Comparison of ENCODE assay signal across 1 cellular context in genomic region chr6:99114769-99115406, GRCh38.
TF ChIP-seq lines count a peak whose summit lies in the region.

No MANE protein-coding gene starts in this region.

TF ChIP-seq in GM12878, 131 proteins besides CTCF, POLR2A, EP300 and RAD21 (continued from another document):
- TF ChIP-seq SKIL (IDR thresholded peaks at IDR 0.05; ENCODE audit: low read depth, poor library complexity, severe bottlenecking): no peak
- 0 out of 2 replicates have a peak, but pooled peaks have one; percentile 5 for TF ChIP-seq RUNX3 (IDR thresholded peaks at IDR 0.05; ENCODE audit: low read length)
- 0 out of 2 replicates have a peak, but pooled peaks have one; percentile 13 for TF ChIP-seq PKNOX1 (IDR thresholded peaks at IDR 0.05)
- no peak for TF ChIP-seq KLF5 (IDR thresholded peaks at IDR 0.05; ENCODE audit: partially characterized antibody)
- TF ChIP-seq ZBTB4 (CRISPR knock-in tag; IDR thresholded peaks at IDR 0.05): no peak
- no peak for TF ChIP-seq TARDBP (IDR thresholded peaks at IDR 0.05; ENCODE audit: borderline replicate concordance)
- TF ChIP-seq RELB (IDR thresholded peaks at IDR 0.05; ENCODE audit: low read depth): no peak
- no peak for TF ChIP-seq RELA (IDR thresholded peaks at IDR 0.05; ENCODE audit: borderline replicate concordance, partially characterized antibody)
- TF ChIP-seq BHLHE40 (IDR thresholded peaks at IDR 0.05; ENCODE audit: borderline replicate concordance in 1 of 2, low read depth in 2 of 2, low read length in 1 of 2): no peak
- TF ChIP-seq ATF7 (IDR thresholded peaks at IDR 0.05; ENCODE audit: low read depth): no peak
- peak; percentile 48; the same call in 1 of the 3 replicates for TF ChIP-seq POU2F2 (IDR thresholded peaks at IDR 0.05; ENCODE audit: borderline replicate concordance, low read depth, low read length)
- TF ChIP-seq WRNIP1 (IDR thresholded peaks at IDR 0.05; ENCODE audit: borderline replicate concordance, low read depth, low read length): no peak
- TF ChIP-seq BCLAF1 (IDR thresholded peaks at IDR 0.05): no peak
